Comparison of ENCODE assay signal across 1 cellular context in the genomic region with DNA sequence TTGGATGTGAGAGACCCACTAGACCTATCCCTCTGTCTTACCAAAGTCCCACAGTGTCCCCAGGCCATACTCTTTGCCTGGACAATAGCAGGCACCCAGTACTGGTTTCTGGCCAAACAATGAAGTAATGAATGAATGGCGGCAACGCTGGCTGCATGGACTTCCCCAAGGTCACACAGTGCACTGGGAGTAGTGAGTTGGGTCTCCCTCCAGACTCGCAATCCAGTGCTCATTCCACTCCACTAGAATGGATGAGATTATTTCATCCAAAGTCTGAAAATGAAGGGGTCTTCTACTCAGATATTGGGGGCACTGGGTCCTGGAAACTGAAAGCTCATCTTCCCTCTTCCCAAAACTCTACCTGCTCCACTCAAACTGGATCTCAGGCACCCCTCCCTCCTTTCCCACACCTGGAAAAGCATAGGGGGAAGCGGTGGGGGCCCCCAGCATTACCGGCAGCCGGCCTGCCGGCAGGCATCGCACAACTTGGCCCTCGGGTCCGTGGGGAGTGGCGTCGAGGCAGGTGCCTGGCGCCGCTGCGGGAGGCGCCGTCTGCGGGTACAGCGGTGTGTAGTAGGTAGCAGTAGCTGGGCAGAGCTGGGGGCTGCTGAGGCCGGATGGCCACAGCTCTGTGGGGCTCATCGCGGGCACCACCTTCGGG.
TF ChIP-seq lines count a peak whose summit lies in the region.

No MANE protein-coding gene starts in this region.

TF ChIP-seq in WTC11, 78 proteins besides CTCF, POLR2A, EP300 and RAD21 (continued from another document):
- TF ChIP-seq, protein P1, sequence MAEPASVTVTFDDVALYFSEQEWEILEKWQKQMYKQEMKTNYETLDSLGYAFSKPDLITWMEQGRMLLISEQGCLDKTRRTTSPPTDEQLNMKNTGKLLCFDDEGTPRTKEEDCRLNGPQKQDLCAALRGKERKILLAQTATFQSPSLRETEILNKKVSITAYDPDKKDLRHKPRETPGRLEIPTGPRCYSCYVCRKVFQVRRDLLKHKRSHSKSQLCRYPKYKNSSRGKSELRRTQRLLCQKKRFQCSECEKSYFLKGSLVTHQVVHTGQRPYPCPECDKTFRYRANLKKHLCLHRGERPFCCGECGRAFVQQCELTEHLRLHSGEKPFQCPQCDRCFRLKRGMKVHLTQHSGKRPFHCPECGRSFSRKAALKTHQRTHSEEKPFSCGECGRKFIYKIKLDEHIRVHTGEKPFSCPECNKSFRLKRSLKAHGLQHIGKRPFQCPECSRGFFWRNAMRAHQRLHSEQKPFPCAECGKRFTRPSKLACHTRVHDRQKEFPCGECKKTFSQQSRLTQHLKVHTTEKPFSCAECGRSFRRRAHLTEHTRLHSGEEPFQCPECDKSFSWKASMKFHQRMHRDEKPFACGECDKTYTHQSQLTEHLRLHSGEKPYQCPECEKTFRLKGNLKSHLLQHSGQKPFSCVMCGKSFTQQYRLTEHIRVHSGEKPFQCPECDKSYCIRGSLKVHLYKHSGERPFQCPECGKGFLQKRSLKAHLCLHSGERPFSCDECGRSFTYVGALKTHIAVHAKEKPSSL (CRISPR knock-in tag; conservative IDR thresholded peaks at IDR 0.05), result no peak
- TF ChIP-seq SMAD4 (CRISPR knock-in tag; IDR thresholded peaks at IDR 0.05), result no peak
- no peak for TF ChIP-seq ZNF121 (CRISPR knock-in tag; IDR thresholded peaks at IDR 0.05)
- no peak for TF ChIP-seq ZNF423 (CRISPR knock-in tag; IDR thresholded peaks at IDR 0.05)
- TF ChIP-seq, protein P2, sequence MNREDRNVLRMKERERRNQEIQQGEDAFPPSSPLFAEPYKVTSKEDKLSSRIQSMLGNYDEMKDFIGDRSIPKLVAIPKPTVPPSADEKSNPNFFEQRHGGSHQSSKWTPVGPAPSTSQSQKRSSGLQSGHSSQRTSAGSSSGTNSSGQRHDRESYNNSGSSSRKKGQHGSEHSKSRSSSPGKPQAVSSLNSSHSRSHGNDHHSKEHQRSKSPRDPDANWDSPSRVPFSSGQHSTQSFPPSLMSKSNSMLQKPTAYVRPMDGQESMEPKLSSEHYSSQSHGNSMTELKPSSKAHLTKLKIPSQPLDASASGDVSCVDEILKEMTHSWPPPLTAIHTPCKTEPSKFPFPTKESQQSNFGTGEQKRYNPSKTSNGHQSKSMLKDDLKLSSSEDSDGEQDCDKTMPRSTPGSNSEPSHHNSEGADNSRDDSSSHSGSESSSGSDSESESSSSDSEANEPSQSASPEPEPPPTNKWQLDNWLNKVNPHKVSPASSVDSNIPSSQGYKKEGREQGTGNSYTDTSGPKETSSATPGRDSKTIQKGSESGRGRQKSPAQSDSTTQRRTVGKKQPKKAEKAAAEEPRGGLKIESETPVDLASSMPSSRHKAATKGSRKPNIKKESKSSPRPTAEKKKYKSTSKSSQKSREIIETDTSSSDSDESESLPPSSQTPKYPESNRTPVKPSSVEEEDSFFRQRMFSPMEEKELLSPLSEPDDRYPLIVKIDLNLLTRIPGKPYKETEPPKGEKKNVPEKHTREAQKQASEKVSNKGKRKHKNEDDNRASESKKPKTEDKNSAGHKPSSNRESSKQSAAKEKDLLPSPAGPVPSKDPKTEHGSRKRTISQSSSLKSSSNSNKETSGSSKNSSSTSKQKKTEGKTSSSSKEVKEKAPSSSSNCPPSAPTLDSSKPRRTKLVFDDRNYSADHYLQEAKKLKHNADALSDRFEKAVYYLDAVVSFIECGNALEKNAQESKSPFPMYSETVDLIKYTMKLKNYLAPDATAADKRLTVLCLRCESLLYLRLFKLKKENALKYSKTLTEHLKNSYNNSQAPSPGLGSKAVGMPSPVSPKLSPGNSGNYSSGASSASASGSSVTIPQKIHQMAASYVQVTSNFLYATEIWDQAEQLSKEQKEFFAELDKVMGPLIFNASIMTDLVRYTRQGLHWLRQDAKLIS (CRISPR knock-in tag; IDR thresholded peaks at IDR 0.05; ENCODE audit: borderline replicate concordance), result no peak
- no peak for TF ChIP-seq OVOL2 (CRISPR knock-in tag; IDR thresholded peaks at IDR 0.05; ENCODE audit: borderline replicate concordance)
- no peak for TF ChIP-seq ETV6 (CRISPR knock-in tag; IDR thresholded peaks at IDR 0.05)
- TF ChIP-seq RELA (CRISPR knock-in tag; IDR thresholded peaks at IDR 0.05; ENCODE audit: borderline replicate concordance), result no peak
- TF ChIP-seq, protein P3, sequence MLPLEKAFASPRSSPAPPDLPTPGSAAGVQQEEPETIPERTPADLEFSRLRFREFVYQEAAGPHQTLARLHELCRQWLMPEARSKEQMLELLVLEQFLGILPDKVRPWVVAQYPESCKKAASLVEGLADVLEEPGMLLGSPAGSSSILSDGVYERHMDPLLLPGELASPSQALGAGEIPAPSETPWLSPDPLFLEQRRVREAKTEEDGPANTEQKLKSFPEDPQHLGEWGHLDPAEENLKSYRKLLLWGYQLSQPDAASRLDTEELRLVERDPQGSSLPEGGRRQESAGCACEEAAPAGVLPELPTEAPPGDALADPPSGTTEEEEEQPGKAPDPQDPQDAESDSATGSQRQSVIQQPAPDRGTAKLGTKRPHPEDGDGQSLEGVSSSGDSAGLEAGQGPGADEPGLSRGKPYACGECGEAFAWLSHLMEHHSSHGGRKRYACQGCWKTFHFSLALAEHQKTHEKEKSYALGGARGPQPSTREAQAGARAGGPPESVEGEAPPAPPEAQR (CRISPR knock-in tag; IDR thresholded peaks at IDR 0.05), result no peak
- TF ChIP-seq FOXK1 (CRISPR knock-in tag; IDR thresholded peaks at IDR 0.05), result no peak
- TF ChIP-seq, protein P4, sequence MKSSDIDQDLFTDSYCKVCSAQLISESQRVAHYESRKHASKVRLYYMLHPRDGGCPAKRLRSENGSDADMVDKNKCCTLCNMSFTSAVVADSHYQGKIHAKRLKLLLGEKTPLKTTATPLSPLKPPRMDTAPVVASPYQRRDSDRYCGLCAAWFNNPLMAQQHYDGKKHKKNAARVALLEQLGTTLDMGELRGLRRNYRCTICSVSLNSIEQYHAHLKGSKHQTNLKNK (CRISPR knock-in tag; IDR thresholded peaks at IDR 0.05), result no peak
- TF ChIP-seq, protein P5, sequence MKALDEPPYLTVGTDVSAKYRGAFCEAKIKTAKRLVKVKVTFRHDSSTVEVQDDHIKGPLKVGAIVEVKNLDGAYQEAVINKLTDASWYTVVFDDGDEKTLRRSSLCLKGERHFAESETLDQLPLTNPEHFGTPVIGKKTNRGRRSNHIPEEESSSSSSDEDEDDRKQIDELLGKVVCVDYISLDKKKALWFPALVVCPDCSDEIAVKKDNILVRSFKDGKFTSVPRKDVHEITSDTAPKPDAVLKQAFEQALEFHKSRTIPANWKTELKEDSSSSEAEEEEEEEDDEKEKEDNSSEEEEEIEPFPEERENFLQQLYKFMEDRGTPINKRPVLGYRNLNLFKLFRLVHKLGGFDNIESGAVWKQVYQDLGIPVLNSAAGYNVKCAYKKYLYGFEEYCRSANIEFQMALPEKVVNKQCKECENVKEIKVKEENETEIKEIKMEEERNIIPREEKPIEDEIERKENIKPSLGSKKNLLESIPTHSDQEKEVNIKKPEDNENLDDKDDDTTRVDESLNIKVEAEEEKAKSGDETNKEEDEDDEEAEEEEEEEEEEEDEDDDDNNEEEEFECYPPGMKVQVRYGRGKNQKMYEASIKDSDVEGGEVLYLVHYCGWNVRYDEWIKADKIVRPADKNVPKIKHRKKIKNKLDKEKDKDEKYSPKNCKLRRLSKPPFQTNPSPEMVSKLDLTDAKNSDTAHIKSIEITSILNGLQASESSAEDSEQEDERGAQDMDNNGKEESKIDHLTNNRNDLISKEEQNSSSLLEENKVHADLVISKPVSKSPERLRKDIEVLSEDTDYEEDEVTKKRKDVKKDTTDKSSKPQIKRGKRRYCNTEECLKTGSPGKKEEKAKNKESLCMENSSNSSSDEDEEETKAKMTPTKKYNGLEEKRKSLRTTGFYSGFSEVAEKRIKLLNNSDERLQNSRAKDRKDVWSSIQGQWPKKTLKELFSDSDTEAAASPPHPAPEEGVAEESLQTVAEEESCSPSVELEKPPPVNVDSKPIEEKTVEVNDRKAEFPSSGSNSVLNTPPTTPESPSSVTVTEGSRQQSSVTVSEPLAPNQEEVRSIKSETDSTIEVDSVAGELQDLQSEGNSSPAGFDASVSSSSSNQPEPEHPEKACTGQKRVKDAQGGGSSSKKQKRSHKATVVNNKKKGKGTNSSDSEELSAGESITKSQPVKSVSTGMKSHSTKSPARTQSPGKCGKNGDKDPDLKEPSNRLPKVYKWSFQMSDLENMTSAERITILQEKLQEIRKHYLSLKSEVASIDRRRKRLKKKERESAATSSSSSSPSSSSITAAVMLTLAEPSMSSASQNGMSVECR (CRISPR knock-in tag; IDR thresholded peaks at IDR 0.05; ENCODE audit: borderline replicate concordance), result no peak
- no peak for TF ChIP-seq NFYB (CRISPR knock-in tag; conservative IDR thresholded peaks at IDR 0.05; ENCODE audit: low read depth)
TF ChIP-seq in WTC11: peak in this region for 0.
